In genomic region chr2:239523944-239524310, GRCh38 we compare ENCODE assay signal across 19 cellular contexts.
DNase-seq lines count a peak whose midpoint lies in the region; ATAC-seq and TF ChIP-seq lines count a peak whose summit lies in the region.
"Had no signal": no experiment of that assay in that cellular context is flagged by ENCODE, and none has a peak within 500 bp of the region (broad histone marks: within the 10 kb centered on the region; RNA-seq: fewer than 3 reads in every experiment).

No MANE protein-coding gene starts in this region.

- DNase-seq in NCI-H69 (lab: John Stamatoyannopoulos, UW) (peak; percentile 41), epithelial cell of proximal tubule (ENCODE audit: low read depth) (peak; percentile 32), renal cortical epithelial cell (ENCODE audit: low read depth) (peak; percentile 85), G401 (ENCODE audit: low spot score) (no peak)
- no peak for DNase-seq in activated naive CD4-positive, alpha-beta T cell treated with anti-CD3 and anti-CD28 coated beads for 36 hours
- DNase-seq: activated naive CD8-positive, alpha-beta T cell treated with anti-CD3 and anti-CD28 coated beads, Interleukin-2, amount 50 U/mL, for 24 hours; Calu3; HCEC 1CT; naive B cell; NCI-H1436 treated with DMSO at 0.1 percent for 48 hours; NCI-H2227 treated with DMSO at 0.1 percent for 48 hours; SJCRH30; stimulated activated CD4-positive, alpha-beta T cell treated with anti-CD3 and anti-CD28 coated beads, Interleukin-4, amount 100 ng/mL, for 24 hours had no signal

- H3K9me3 ChIP-seq in HEK293 (ENCODE audit: control insufficient read depth, insufficient read depth, low read depth, low read length): no peaks in the 10 kb centered on the region
- H3K9me3 ChIP-seq: SJCRH30 had no signal

- no peaks in the 10 kb centered on the region for H3K36me3 Mint-ChIP-seq in activated naive CD4-positive, alpha-beta T cell treated with anti-CD3 and anti-CD28 coated beads for 36 hours (ENCODE audit: low read depth)
- H3K36me3 Mint-ChIP-seq: memory B cell, naive B cell had no signal

- intact Hi-C loops in activated naive CD4-positive, alpha-beta T cell treated with anti-CD3 and anti-CD28 coated beads for 36 hours (cut with micrococcal nuclease): no loop called here

- POLR2A ChIA-PET in HEK293 (lab: Yijun Ruan, JAX): no interaction called here

- CTCF ChIA-PET in HEK293 (lab: Yijun Ruan, JAX): interaction anchor here (0.7 kb wide), 1 partner anchor 48 kb away, joined by 3 read pairs; no protein-coding TSS in a partner anchor
- CTCF ChIA-PET in activated naive CD4-positive, alpha-beta T cell treated with anti-CD3 and anti-CD28 coated beads for 36 hours (lab: Charles Lee): no interaction called here

- H3K4me3 Mint-ChIP-seq in activated naive CD4-positive, alpha-beta T cell treated with anti-CD3 and anti-CD28 coated beads for 36 hours: no peak overlapping the region
- H3K4me3 Mint-ChIP-seq: activated naive CD8-positive, alpha-beta T cell treated with anti-CD3 and anti-CD28 coated beads, Interleukin-2, amount 50 U/mL, for 24 hours; activated T-helper 1 cell treated with anti-CD3 and anti-CD28 coated beads, Interleukin-12 subunit alpha, Interleukin-12 subunit beta, Interleukin-2, Interleukin-4 antibody, amounts not matched to agents 30 ng/mL and 10 ng/mL and 1 ng/mL, durations not matched to agents 14 hours and 24 hours and 36 hours; memory B cell; naive B cell; T-helper 2 cell treated with Interferon-gamma antibody and Interleukin-4, amounts not matched to agents 5 μg/mL and 100 μg/mL, for 36 hours had no signal

- no peaks in the 10 kb centered on the region for H3K4me1 Mint-ChIP-seq in activated naive CD4-positive, alpha-beta T cell treated with anti-CD3 and anti-CD28 coated beads for 36 hours (ENCODE audit: low read depth)
- H3K4me1 Mint-ChIP-seq: activated naive CD8-positive, alpha-beta T cell treated with anti-CD3 and anti-CD28 coated beads, Interleukin-2, amount 50 U/mL, for 24 hours; memory B cell; naive B cell had no signal

- H3K27ac Mint-ChIP-seq in activated naive CD4-positive, alpha-beta T cell treated with anti-CD3 and anti-CD28 coated beads for 36 hours: no peak overlapping the region
- H3K27ac Mint-ChIP-seq: activated naive CD8-positive, alpha-beta T cell treated with anti-CD3 and anti-CD28 coated beads, Interleukin-2, amount 50 U/mL, for 24 hours; activated T-helper 1 cell treated with anti-CD3 and anti-CD28 coated beads, Interleukin-12 subunit alpha, Interleukin-12 subunit beta, Interleukin-2, Interleukin-4 antibody, amounts not matched to agents 30 ng/mL and 10 ng/mL and 1 ng/mL, durations not matched to agents 14 hours and 24 hours and 36 hours; memory B cell; naive B cell; T-helper 2 cell treated with Interferon-gamma antibody and Interleukin-4, amounts not matched to agents 5 μg/mL and 100 μg/mL, for 36 hours had no signal

- H3K4me3 ChIP-seq in HEK293 (ENCODE audit: low read depth, low read length): no peak overlapping the region
- H3K4me3 ChIP-seq in epithelial cell of proximal tubule (ENCODE audit: low read depth, low read length): no peak overlapping the region
- H3K4me3 ChIP-seq: SJCRH30 had no signal

- ATAC-seq in HG03571 (IDR thresholded peaks at IDR 0.05; ENCODE audit: unreplicated experiment): no peak
- ATAC-seq: activated naive CD8-positive, alpha-beta T cell treated with anti-CD3 and anti-CD28 coated beads, Interleukin-2, amount 50 U/mL, for 24 hours had no signal

- in situ Hi-C loops in G401 (cut with HindIII; ENCODE audit: low sequenced_read_pairs): no loop called here

- no peaks in the 10 kb centered on the region for H3K36me3 ChIP-seq in HEK293 (ENCODE audit: control insufficient read depth in 2 of 2, insufficient read depth in 1 of 2, low read length in 2 of 2)
- H3K36me3 ChIP-seq: SJCRH30 had no signal

- peaks cover 7% of the 10 kb centered on the region; the same call in 1 of the 2 replicates for H3K4me1 ChIP-seq in HEK293 (ENCODE audit: control insufficient read depth, insufficient read depth, low read length)
- H3K4me1 ChIP-seq: SJCRH30 had no signal

- no peaks in the 10 kb centered on the region for H3K9me3 Mint-ChIP-seq in activated naive CD4-positive, alpha-beta T cell treated with anti-CD3 and anti-CD28 coated beads for 36 hours
- H3K9me3 Mint-ChIP-seq: activated naive CD8-positive, alpha-beta T cell treated with anti-CD3 and anti-CD28 coated beads, Interleukin-2, amount 50 U/mL, for 24 hours; activated T-helper 1 cell treated with anti-CD3 and anti-CD28 coated beads, Interleukin-12 subunit alpha, Interleukin-12 subunit beta, Interleukin-2, Interleukin-4 antibody, amounts not matched to agents 30 ng/mL and 10 ng/mL and 1 ng/mL, durations not matched to agents 14 hours and 24 hours and 36 hours; memory B cell; naive B cell; T-helper 2 cell treated with Interferon-gamma antibody and Interleukin-4, amounts not matched to agents 5 μg/mL and 100 μg/mL, for 36 hours had no signal

- TF ChIP-seq CTCF in HEK293 (tag by site-specific recombination; IDR thresholded peaks at IDR 0.05) (no peak), epithelial cell of proximal tubule (conservative IDR thresholded peaks at IDR 0.05; ENCODE audit: low read depth, low read length) (no peak)

- H3K27me3 Mint-ChIP-seq in activated naive CD4-positive, alpha-beta T cell treated with anti-CD3 and anti-CD28 coated beads for 36 hours (ENCODE audit: low read depth): no peaks in the 10 kb centered on the region

- H3K27ac ChIP-seq in HEK293 (ENCODE audit: extremely low read depth, low read depth, low read length): no peak overlapping the region; the same call in 1 of the 2 replicates
- H3K27ac ChIP-seq: KMS-11, SJCRH30 had no signal

TF ChIP-seq in HEK293, 187 proteins besides CTCF, POLR2A, EP300 and RAD21 (continues in another document):
- TF ChIP-seq ZNF10 (tag by site-specific recombination; IDR thresholded peaks at IDR 0.05): no peak
- TF ChIP-seq ZNF645 (tag by site-specific recombination; IDR thresholded peaks at IDR 0.05): no peak
- TF ChIP-seq PATZ1 (tag by site-specific recombination; IDR thresholded peaks at IDR 0.05): peak; percentile 45; the same call in 1 of the 2 replicates
- no peak for TF ChIP-seq ZNF19 (tag by site-specific recombination; IDR thresholded peaks at IDR 0.05; ENCODE audit: low read depth)
- no peak for TF ChIP-seq REPIN1 (tag by site-specific recombination; IDR thresholded peaks at IDR 0.05; ENCODE audit: low read depth)
- no peak for TF ChIP-seq ZNF843 (tag by site-specific recombination; IDR thresholded peaks at IDR 0.05)
- no peak for TF ChIP-seq ATF2 (tag by site-specific recombination; IDR thresholded peaks at IDR 0.05; ENCODE audit: low read depth)
- 0 out of 2 replicates have a peak, but pooled peaks have one; percentile 17 for TF ChIP-seq ZFHX2 (tag by site-specific recombination; conservative IDR thresholded peaks at IDR 0.05)
- no peak for TF ChIP-seq ZNF184 (tag by site-specific recombination; IDR thresholded peaks at IDR 0.05)
- no peak for TF ChIP-seq ZNF24 (tag by site-specific recombination; IDR thresholded peaks at IDR 0.05)
- TF ChIP-seq ZNF335 (tag by site-specific recombination; conservative IDR thresholded peaks at IDR 0.05): no peak
- TF ChIP-seq KLF7 (tag by site-specific recombination; IDR thresholded peaks at IDR 0.05; ENCODE audit: borderline replicate concordance): no peak
- TF ChIP-seq YY1 (tag by site-specific recombination; IDR thresholded peaks at IDR 0.05): no peak
- no peak for TF ChIP-seq ZNF394 (tag by site-specific recombination; IDR thresholded peaks at IDR 0.05; ENCODE audit: borderline replicate concordance)
- TF ChIP-seq SALL2 (tag by site-specific recombination; IDR thresholded peaks at IDR 0.05; ENCODE audit: borderline replicate concordance): no peak
- no peak for TF ChIP-seq ZNF544 (tag by site-specific recombination; IDR thresholded peaks at IDR 0.05)

Comparison
In these comparisons a context has a peak if more than half of its experiments do, and no peak if none do; other contexts are left out.
1. DNase-seq: peak in NCI-H69 (single experiment), epithelial cell of proximal tubule (single experiment) and renal cortical epithelial cell (single experiment); none in activated naive CD4-positive, alpha-beta T cell treated with anti-CD3 and anti-CD28 coated beads for 36 hours (single experiment) and G401 (single experiment).